Comparison of ENCODE assay signal across 21 cellular contexts in the genomic region with DNA sequence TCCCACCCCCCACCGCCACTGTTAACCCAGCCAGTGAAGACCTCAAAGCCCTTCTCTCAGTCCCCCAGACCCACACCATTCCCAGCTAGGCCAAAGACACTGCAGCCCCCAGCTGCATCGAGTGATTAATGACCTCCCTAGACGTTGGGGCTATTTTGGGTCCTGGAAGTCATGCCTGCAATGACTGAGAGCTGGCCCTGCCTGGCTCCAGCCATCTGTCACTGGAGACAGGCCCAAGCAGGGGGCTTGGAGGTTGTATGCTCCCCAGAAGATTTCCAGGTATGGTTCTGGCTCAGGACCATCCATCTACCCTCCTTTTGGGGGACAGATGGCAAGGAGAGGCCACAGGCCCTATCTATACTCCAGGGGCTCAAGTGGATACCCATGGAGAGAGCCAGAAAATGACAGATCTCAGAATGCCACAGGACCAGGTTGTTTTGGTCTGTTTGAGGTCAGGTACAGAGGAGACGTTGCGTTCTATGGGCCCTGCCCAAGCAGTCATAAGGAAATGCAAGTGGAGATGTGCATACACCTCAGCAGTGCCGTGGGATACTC. TPM values are rescaled to one million over a fixed set of nuclear protein-coding genes. Genes with fewer than 3 reads are reported as not detected.
A peak's percentile ranks its signal among the peaks of the same experiment; 100 is the strongest.
DNase-seq lines count a peak whose midpoint lies in the region; ATAC-seq and TF ChIP-seq lines count a peak whose summit lies in the region.
"Had no signal": no experiment of that assay in that cellular context is flagged by ENCODE, and none has a peak within 500 bp of the region (broad histone marks: within the 10 kb centered on the region; RNA-seq: fewer than 3 reads in every experiment).

No MANE protein-coding gene starts in this region.

- no peak overlapping the region for H3K4me3 ChIP-seq in left ventricle myocardium inferior
- peak overlapping the region; percentile 78 for H3K4me3 ChIP-seq in iPS-18a (ENCODE audit: low read length)
- H3K4me3 ChIP-seq in A673 (ENCODE audit: low read depth, low read length, poor library complexity, severe bottlenecking): no peak overlapping the region
- H3K4me3 ChIP-seq: hepatocyte, SK-N-MC, thyroid gland had no signal

- TF ChIP-seq CTCF in left ventricle myocardium inferior (IDR thresholded peaks at IDR 0.05; ENCODE audit: borderline replicate concordance) (no peak), A673 (conservative IDR thresholded peaks at IDR 0.05; ENCODE audit: low read depth, low read length) (no peak)

- H3K9me3 Mint-ChIP-seq in stimulated activated effector memory CD8-positive, alpha-beta T cell treated with anti-CD3 and anti-CD28 coated beads, Interleukin-12 subunit alpha, Interleukin-12 subunit beta, amount 100 ng/mL, for 72 hours: no peaks in the 10 kb centered on the region
- H3K9me3 Mint-ChIP-seq: stimulated activated naive B cell treated with anti-CD40 and anti-IgM and Interleukin-4, amounts not matched to agents 10 μg/mL and 1 μg/mL and 100 μg/mL, for 72 hours had no signal

- H3K27me3 ChIP-seq in left ventricle myocardium inferior (ENCODE audit: low read depth): no peaks in the 10 kb centered on the region
- H3K27me3 ChIP-seq in iPS-18a (ENCODE audit: control insufficient read depth, insufficient read depth, low read length): peaks cover 23% of the 10 kb centered on the region
- H3K27me3 ChIP-seq in A673 (replicated peaks; ENCODE audit: insufficient read depth, low read depth, low read length, poor library complexity): no peaks in the 10 kb centered on the region
- H3K27me3 ChIP-seq: hepatocyte, thyroid gland had no signal

- intact Hi-C loops in left ventricle myocardium inferior (cut with micrococcal nuclease): no loop called here
- intact Hi-C loops in left ventricle myocardium superior (cut with micrococcal nuclease): loop anchor here (5.0 kb wide), 1 partner anchor 174 kb away; no protein-coding TSS in a partner anchor
- intact Hi-C loops in A673 (cut with micrococcal nuclease; ENCODE audit: unreplicated experiment): no loop called here

- no peaks in the 10 kb centered on the region for H3K27me3 Mint-ChIP-seq in T-helper 17 cell
- H3K27me3 Mint-ChIP-seq: stimulated activated naive B cell treated with anti-CD40 and anti-IgM and Interleukin-4, amounts not matched to agents 10 μg/mL and 1 μg/mL and 100 μg/mL, for 72 hours had no signal

- H3K4me1 Mint-ChIP-seq in T-helper 17 cell: peaks cover 54% of the 10 kb centered on the region
- H3K4me1 Mint-ChIP-seq in stimulated activated effector memory CD8-positive, alpha-beta T cell treated with anti-CD3 and anti-CD28 coated beads, Interleukin-12 subunit alpha, Interleukin-12 subunit beta, amount 100 ng/mL, for 72 hours: peaks cover 72% of the 10 kb centered on the region

- H3K9ac ChIP-seq in iPS-18a (ENCODE audit: low read length): no peak overlapping the region

- CTCF ChIA-PET in A673 (lab: Charles Lee): interaction anchor here (3.7 kb wide), 1 partner anchor 171 kb away, joined by 71 read pairs; no protein-coding TSS in a partner anchor

- DNase-seq in left ventricle myocardium inferior (no peak), left ventricle myocardium superior (no peak), T-helper 17 cell (no peak), A673 (ENCODE audit: low spot score) (no peak)
- no peak for DNase-seq in stimulated activated effector memory CD8-positive, alpha-beta T cell treated with anti-CD3 and anti-CD28 coated beads, Interleukin-12 subunit alpha, Interleukin-12 subunit beta, amount 100 ng/mL, for 72 hours (ENCODE audit: low spot score in 2 of 2)
- DNase-seq: activated CD4-positive, alpha-beta T cell treated with anti-CD3 and anti-CD28 coated beads, Interleukin-2, amount 50 U/mL, for 48 hours; activated naive CD4-positive, alpha-beta T cell treated with anti-CD3 and anti-CD28 coated beads, Interleukin-2, amount 50 U/mL, for 16 hours; activated T-cell treated with anti-CD3 and anti-CD28 coated beads, Interleukin-2, amount 50 U/mL, for 1 hour; COR-L47; cortex of kidney; KG1; MV-4-11; NCI-H187 treated with DMSO at 0.1 percent for 48 hours; retina; stimulated activated naive B cell treated with anti-CD40 and anti-IgM and Interleukin-4, amounts not matched to agents 10 μg/mL and 1 μg/mL and 100 μg/mL, for 72 hours; thyroid gland had no signal

- H3K36me3 Mint-ChIP-seq in T-helper 17 cell (ENCODE audit: low read depth): no peaks in the 10 kb centered on the region
- H3K36me3 Mint-ChIP-seq in stimulated activated effector memory CD8-positive, alpha-beta T cell treated with anti-CD3 and anti-CD28 coated beads, Interleukin-12 subunit alpha, Interleukin-12 subunit beta, amount 100 ng/mL, for 72 hours: no peaks in the 10 kb centered on the region
- H3K36me3 Mint-ChIP-seq: stimulated activated naive B cell treated with anti-CD40 and anti-IgM and Interleukin-4, amounts not matched to agents 10 μg/mL and 1 μg/mL and 100 μg/mL, for 72 hours had no signal

- H3K36me3 ChIP-seq in left ventricle myocardium inferior (no peaks in the 10 kb centered on the region), iPS-18a (ENCODE audit: control insufficient read depth, low read depth, low read length) (no peaks in the 10 kb centered on the region), A673 (ENCODE audit: insufficient read depth, low read length, poor library complexity, severe bottlenecking) (no peaks in the 10 kb centered on the region)
- H3K36me3 ChIP-seq: thyroid gland had no signal

- H3K27ac Mint-ChIP-seq in T-helper 17 cell: no peak overlapping the region
- no peak overlapping the region for H3K27ac Mint-ChIP-seq in stimulated activated effector memory CD8-positive, alpha-beta T cell treated with anti-CD3 and anti-CD28 coated beads, Interleukin-12 subunit alpha, Interleukin-12 subunit beta, amount 100 ng/mL, for 72 hours

- H3K4me1 ChIP-seq in left ventricle myocardium inferior: peaks cover 91% of the 10 kb centered on the region
- peaks cover 8% of the 10 kb centered on the region for H3K4me1 ChIP-seq in iPS-18a (ENCODE audit: control insufficient read depth, low read depth, low read length)
- peaks cover 9% of the 10 kb centered on the region for H3K4me1 ChIP-seq in A673 (ENCODE audit: insufficient read depth, low read length, poor library complexity, severe bottlenecking)

- POLR2A ChIA-PET in A673 (lab: Charles Lee; ENCODE audit: low non-redundant PET): no interaction called here

- no peak for ATAC-seq in left ventricle myocardium superior
- no peak for ATAC-seq in T-helper 17 cell
- ATAC-seq in stimulated activated effector memory CD8-positive, alpha-beta T cell treated with anti-CD3 and anti-CD28 coated beads, Interleukin-12 subunit alpha, Interleukin-12 subunit beta, amount 100 ng/mL, for 72 hours: no peak
- ATAC-seq in SK-N-SH treated with all-trans-retinoic acid at 6 μM for 48 hours: no peak
- no peak for ATAC-seq in GM21360 (IDR thresholded peaks at IDR 0.05; ENCODE audit: unreplicated experiment)
- ATAC-seq: stimulated activated naive B cell treated with anti-CD40 and anti-IgM and Interleukin-4, amounts not matched to agents 10 μg/mL and 1 μg/mL and 100 μg/mL, for 72 hours had no signal

- no TSS peak for BruUV-seq in A673 (replicated peaks; lab: Mats Ljungman, UMichigan)

- H3K9me3 ChIP-seq in left ventricle myocardium inferior (replicated peaks) (no peaks in the 10 kb centered on the region), T-helper 17 cell (ENCODE audit: control insufficient read depth, low read length, poor library complexity, severe bottlenecking) (no peaks in the 10 kb centered on the region), iPS-18a (ENCODE audit: control insufficient read depth, low read depth, low read length) (no peaks in the 10 kb centered on the region), A673 (ENCODE audit: low read depth, low read length, poor library complexity, severe bottlenecking) (no peaks in the 10 kb centered on the region)
- H3K9me3 ChIP-seq: thyroid gland had no signal

- H3K27ac ChIP-seq in left ventricle myocardium inferior (replicated peaks) (peak overlapping the region; percentile 72), iPS-18a (ENCODE audit: low read length) (no peak overlapping the region), A673 (ENCODE audit: low read depth, low read length, poor library complexity, severe bottlenecking) (no peak overlapping the region)
- H3K27ac ChIP-seq: hepatocyte, SK-N-MC, thyroid gland had no signal

- H3K4me3 Mint-ChIP-seq in T-helper 17 cell: peak overlapping the region; percentile 96
- H3K4me3 Mint-ChIP-seq in stimulated activated effector memory CD8-positive, alpha-beta T cell treated with anti-CD3 and anti-CD28 coated beads, Interleukin-12 subunit alpha, Interleukin-12 subunit beta, amount 100 ng/mL, for 72 hours: peak overlapping the region; percentile 92

TF ChIP-seq in SK-N-SH treated with all-trans-retinoic acid at 6 μM for 48 hours, 23 proteins besides CTCF, POLR2A, EP300 and RAD21:
- TF ChIP-seq ZNF70 (CRISPR knock-in tag; IDR thresholded peaks at IDR 0.05): no peak
- no peak for TF ChIP-seq ZC3H10 (CRISPR knock-in tag; IDR thresholded peaks at IDR 0.05)
- no peak for TF ChIP-seq POU6F1 (CRISPR knock-in tag; IDR thresholded peaks at IDR 0.05; ENCODE audit: borderline replicate concordance, low read depth)

RNA-seq across cellular contexts. Expression of gene KCNIP2, which starts 5.1 kb away (rescaled TPM):
- total RNA-seq in left ventricle myocardium inferior: 29.2 TPM
- total RNA-seq in left ventricle myocardium superior: 568 TPM
- 1 to 10 TPM; 2.9 to 4.1 TPM for total RNA-seq in T-helper 17 cell
- total RNA-seq in A673 (2021): 0.86 and 2.8 TPM in 2 replicates

RNA-seq across cellular contexts. Expression of gene OGA, which starts 20.2 kb away (rescaled TPM):
- total RNA-seq in left ventricle myocardium inferior (96.3 TPM), left ventricle myocardium superior (79.8 TPM), T-helper 17 cell (100 to 1,000 TPM; 411 to 421 TPM), A673 (2021) (109 and 114 TPM in 2 replicates)

RNA-seq across cellular contexts. Expression of gene NPM3, which starts 55.2 kb away (rescaled TPM):
- total RNA-seq in left ventricle myocardium inferior: 7.9 TPM
- total RNA-seq in left ventricle myocardium superior: 8.4 TPM
- 10 to 100 TPM; 13.1 to 13.8 TPM for total RNA-seq in T-helper 17 cell
- 94.7 and 98.2 TPM in 2 replicates for total RNA-seq in A673 (2021)

Comparison
In these comparisons a context has a peak if more than half of its experiments do, and no peak if none do; other contexts are left out.
1. RNA of gene KCNIP2, which starts 5.1 kb away (total RNA-seq): 568 TPM in left ventricle myocardium superior (single experiment); 29.2 TPM in left ventricle myocardium inferior (single experiment), 2.9 to 4.1 TPM in T-helper 17 cell and 0.86 to 2.8 TPM in A673; every median in the first group is over 10 times any median in the second.